Comparison of ENCODE assay signal across 1 cellular context in the genomic region with DNA sequence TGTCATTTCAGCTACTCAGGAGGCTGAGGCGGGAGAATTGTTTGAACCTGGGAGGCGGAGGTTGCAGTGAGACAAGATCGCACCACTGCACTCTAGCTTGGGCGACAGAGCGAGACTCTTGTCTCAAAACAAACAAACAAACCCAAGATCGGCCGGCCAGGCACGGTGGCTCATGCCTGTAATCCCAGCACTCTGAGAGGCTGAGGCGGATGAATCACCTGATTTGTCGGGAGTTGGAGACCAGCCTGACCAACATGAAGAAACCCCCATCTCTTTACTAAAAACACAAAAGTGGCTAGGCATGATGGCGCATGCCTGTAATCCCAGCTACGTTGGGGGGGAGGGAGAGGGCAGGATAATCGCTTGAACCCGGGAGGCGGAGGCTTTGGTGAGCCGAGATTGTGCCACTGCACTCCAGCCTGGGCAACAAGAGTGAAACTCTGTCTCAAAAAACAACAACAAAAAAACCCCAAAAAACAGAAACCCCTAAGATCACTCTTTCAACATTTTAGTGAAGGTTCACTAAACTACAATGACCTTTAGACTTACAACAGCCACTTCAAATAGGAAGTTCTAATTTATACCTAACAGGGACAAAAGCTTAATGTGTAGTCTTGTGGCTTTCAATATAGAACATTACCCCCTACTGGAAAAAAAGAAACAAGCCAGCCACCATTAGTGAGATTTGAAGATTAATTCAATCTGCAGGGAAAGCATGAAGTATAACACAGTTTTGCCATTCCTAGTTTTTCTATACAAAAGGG.
TF ChIP-seq lines count a peak whose summit lies in the region.

No MANE protein-coding gene starts in this region.

TF ChIP-seq in HepG2, 621 proteins besides CTCF, POLR2A, EP300 and RAD21:
- TF ChIP-seq HOXA9 (CRISPR knock-in tag; IDR thresholded peaks at IDR 0.05; ENCODE audit: borderline replicate concordance) (no peak), ZSCAN30 (CRISPR knock-in tag; IDR thresholded peaks at IDR 0.05) (no peak), MIER2 (CRISPR knock-in tag; IDR thresholded peaks at IDR 0.05) (no peak), RBAK (CRISPR knock-in tag; IDR thresholded peaks at IDR 0.05) (no peak), ZNF350 (CRISPR knock-in tag; IDR thresholded peaks at IDR 0.05; ENCODE audit: borderline replicate concordance, low read depth) (no peak), TRIM24 (CRISPR knock-in tag; IDR thresholded peaks at IDR 0.05) (no peak), ISX (CRISPR knock-in tag; conservative IDR thresholded peaks at IDR 0.05) (no peak), ZNF253 (CRISPR knock-in tag; IDR thresholded peaks at IDR 0.05; ENCODE audit: borderline replicate concordance) (no peak), ZNF83 (CRISPR knock-in tag; IDR thresholded peaks at IDR 0.05; ENCODE audit: borderline replicate concordance) (no peak), RBFOX2 (IDR thresholded peaks at IDR 0.05; ENCODE audit: low read depth, low read length) (peak; percentile 13; the same call in 1 of the 2 replicates), ZNF317 (CRISPR knock-in tag; IDR thresholded peaks at IDR 0.05) (no peak), ZNF382 (CRISPR knock-in tag; IDR thresholded peaks at IDR 0.05; ENCODE audit: borderline replicate concordance) (no peak), ZNF235 (CRISPR knock-in tag; IDR thresholded peaks at IDR 0.05; ENCODE audit: borderline replicate concordance) (no peak), PTBP1 (IDR thresholded peaks at IDR 0.05; ENCODE audit: low read depth, low read length, poor library complexity, severe bottlenecking) (no peak), ZNF660 (CRISPR knock-in tag; IDR thresholded peaks at IDR 0.05; ENCODE audit: borderline replicate concordance, low read depth) (no peak), NKX3-1 (CRISPR knock-in tag; IDR thresholded peaks at IDR 0.05) (no peak), CBX5 (CRISPR knock-in tag; IDR thresholded peaks at IDR 0.05; ENCODE audit: borderline replicate concordance) (no peak), ZBTB38 (CRISPR knock-in tag; IDR thresholded peaks at IDR 0.05) (peak; percentile 92), ZNF556 (CRISPR knock-in tag; IDR thresholded peaks at IDR 0.05; ENCODE audit: borderline replicate concordance) (no peak), THYN1 (CRISPR knock-in tag; IDR thresholded peaks at IDR 0.05; ENCODE audit: borderline replicate concordance, low read depth) (no peak)
- TF ChIP-seq, protein P1, sequence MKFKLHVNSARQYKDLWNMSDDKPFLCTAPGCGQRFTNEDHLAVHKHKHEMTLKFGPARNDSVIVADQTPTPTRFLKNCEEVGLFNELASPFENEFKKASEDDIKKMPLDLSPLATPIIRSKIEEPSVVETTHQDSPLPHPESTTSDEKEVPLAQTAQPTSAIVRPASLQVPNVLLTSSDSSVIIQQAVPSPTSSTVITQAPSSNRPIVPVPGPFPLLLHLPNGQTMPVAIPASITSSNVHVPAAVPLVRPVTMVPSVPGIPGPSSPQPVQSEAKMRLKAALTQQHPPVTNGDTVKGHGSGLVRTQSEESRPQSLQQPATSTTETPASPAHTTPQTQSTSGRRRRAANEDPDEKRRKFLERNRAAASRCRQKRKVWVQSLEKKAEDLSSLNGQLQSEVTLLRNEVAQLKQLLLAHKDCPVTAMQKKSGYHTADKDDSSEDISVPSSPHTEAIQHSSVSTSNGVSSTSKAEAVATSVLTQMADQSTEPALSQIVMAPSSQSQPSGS (CRISPR knock-in tag; IDR thresholded peaks at IDR 0.05): no peak
- TF ChIP-seq, protein P2, sequence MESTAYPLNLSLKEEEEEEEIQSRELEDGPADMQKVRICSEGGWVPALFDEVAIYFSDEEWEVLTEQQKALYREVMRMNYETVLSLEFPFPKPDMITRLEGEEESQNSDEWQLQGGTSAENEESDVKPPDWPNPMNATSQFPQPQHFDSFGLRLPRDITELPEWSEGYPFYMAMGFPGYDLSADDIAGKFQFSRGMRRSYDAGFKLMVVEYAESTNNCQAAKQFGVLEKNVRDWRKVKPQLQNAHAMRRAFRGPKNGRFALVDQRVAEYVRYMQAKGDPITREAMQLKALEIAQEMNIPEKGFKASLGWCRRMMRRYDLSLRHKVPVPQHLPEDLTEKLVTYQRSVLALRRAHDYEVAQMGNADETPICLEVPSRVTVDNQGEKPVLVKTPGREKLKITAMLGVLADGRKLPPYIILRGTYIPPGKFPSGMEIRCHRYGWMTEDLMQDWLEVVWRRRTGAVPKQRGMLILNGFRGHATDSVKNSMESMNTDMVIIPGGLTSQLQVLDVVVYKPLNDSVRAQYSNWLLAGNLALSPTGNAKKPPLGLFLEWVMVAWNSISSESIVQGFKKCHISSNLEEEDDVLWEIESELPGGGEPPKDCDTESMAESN (CRISPR knock-in tag; conservative IDR thresholded peaks at IDR 0.05): 0 out of 2 replicates have a peak, but pooled peaks have one; percentile 30
- TF ChIP-seq, protein P3, sequence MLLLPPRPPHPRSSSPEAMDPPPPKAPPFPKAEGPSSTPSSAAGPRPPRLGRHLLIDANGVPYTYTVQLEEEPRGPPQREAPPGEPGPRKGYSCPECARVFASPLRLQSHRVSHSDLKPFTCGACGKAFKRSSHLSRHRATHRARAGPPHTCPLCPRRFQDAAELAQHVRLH (CRISPR knock-in tag; IDR thresholded peaks at IDR 0.05; ENCODE audit: borderline replicate concordance, low read depth): no peak
- TF ChIP-seq, protein P4, sequence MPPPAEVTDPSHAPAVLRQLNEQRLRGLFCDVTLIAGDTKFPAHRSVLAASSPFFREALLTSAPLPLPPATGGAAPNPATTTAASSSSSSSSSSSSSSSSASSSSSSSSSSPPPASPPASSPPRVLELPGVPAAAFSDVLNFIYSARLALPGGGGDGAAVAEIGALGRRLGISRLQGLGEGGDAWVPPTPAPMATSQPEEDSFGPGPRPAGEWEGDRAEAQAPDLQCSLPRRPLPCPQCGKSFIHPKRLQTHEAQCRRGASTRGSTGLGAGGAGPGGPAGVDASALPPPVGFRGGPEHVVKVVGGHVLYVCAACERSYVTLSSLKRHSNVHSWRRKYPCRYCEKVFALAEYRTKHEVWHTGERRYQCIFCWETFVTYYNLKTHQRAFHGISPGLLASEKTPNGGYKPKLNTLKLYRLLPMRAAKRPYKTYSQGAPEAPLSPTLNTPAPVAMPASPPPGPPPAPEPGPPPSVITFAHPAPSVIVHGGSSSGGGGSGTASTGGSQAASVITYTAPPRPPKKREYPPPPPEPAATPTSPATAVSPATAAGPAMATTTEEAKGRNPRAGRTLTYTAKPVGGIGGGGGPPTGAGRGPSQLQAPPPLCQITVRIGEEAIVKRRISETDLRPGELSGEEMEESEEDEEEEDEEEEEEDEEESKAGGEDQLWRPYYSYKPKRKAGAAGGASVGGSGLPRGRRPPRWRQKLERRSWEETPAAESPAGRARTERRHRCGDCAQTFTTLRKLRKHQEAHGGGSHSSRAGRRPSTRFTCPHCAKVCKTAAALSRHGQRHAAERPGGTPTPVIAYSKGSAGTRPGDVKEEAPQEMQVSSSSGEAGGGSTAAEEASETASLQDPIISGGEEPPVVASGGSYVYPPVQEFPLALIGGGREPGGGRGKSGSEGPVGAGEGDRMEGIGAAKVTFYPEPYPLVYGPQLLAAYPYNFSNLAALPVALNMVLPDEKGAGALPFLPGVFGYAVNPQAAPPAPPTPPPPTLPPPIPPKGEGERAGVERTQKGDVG (CRISPR knock-in tag; IDR thresholded peaks at IDR 0.05; ENCODE audit: borderline replicate concordance): no peak; the same call in 1 of the 2 replicates
- TF ChIP-seq, protein P5, sequence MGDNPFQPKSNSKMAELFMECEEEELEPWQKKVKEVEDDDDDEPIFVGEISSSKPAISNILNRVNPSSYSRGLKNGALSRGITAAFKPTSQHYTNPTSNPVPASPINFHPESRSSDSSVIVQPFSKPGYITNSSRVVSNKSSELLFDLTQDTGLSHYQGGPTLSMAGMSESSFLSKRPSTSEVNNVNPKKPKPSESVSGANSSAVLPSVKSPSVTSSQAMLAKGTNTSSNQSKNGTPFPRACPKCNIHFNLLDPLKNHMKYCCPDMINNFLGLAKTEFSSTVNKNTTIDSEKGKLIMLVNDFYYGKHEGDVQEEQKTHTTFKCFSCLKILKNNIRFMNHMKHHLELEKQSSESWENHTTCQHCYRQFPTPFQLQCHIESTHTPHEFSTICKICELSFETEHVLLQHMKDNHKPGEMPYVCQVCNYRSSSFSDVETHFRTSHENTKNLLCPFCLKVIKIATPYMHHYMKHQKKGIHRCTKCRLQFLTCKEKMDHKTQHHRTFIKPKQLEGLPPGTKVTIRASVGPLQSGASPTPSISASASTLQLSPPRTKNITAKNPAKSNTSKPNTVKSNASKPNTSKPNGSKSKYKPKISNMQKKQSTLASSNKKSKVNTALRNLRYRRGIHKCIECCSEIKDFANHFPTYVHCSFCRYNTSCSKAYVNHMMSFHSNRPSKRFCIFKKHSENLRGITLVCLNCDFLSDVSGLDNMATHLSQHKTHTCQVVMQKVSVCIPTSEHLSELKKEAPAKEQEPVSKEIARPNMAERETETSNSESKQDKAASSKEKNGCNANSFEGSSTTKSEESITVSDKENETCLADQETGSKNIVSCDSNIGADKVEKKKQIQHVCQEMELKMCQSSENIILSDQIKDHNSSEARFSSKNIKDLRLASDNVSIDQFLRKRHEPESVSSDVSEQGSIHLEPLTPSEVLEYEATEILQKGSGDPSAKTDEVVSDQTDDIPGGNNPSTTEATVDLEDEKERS (CRISPR knock-in tag; IDR thresholded peaks at IDR 0.05): no peak
- TF ChIP-seq, protein P6, sequence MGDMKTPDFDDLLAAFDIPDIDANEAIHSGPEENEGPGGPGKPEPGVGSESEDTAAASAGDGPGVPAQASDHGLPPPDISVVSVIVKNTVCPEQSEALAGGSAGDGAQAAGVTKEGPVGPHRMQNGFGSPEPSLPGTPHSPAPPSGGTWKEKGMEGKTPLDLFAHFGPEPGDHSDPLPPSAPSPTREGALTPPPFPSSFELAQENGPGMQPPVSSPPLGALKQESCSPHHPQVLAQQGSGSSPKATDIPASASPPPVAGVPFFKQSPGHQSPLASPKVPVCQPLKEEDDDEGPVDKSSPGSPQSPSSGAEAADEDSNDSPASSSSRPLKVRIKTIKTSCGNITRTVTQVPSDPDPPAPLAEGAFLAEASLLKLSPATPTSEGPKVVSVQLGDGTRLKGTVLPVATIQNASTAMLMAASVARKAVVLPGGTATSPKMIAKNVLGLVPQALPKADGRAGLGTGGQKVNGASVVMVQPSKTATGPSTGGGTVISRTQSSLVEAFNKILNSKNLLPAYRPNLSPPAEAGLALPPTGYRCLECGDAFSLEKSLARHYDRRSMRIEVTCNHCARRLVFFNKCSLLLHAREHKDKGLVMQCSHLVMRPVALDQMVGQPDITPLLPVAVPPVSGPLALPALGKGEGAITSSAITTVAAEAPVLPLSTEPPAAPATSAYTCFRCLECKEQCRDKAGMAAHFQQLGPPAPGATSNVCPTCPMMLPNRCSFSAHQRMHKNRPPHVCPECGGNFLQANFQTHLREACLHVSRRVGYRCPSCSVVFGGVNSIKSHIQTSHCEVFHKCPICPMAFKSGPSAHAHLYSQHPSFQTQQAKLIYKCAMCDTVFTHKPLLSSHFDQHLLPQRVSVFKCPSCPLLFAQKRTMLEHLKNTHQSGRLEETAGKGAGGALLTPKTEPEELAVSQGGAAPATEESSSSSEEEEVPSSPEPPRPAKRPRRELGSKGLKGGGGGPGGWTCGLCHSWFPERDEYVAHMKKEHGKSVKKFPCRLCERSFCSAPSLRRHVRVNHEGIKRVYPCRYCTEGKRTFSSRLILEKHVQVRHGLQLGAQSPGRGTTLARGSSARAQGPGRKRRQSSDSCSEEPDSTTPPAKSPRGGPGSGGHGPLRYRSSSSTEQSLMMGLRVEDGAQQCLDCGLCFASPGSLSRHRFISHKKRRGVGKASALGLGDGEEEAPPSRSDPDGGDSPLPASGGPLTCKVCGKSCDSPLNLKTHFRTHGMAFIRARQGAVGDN (CRISPR knock-in tag; IDR thresholded peaks at IDR 0.05): peak; percentile 43
- TF ChIP-seq, protein P7, sequence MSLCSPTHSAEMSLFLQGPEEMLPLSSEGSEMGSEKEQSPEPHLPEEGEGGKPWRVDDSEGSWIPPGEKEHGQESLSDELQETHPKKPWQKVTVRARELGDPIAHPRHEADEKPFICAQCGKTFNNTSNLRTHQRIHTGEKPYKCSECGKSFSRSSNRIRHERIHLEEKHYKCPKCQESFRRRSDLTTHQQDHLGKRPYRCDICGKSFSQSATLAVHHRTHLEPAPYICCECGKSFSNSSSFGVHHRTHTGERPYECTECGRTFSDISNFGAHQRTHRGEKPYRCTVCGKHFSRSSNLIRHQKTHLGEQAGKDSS (CRISPR knock-in tag; IDR thresholded peaks at IDR 0.05; ENCODE audit: borderline replicate concordance, low read depth): no peak
